Comparison of ENCODE assay signal across 10 cellular contexts in genomic region chr19:29841559-29842367, GRCh38. TPM values are rescaled to one million over a fixed set of nuclear protein-coding genes. Genes with fewer than 3 reads are reported as not detected.
A peak's percentile ranks its signal among the peaks of the same experiment; 100 is the strongest.
DNase-seq lines count a peak whose midpoint lies in the region; ATAC-seq and TF ChIP-seq lines count a peak whose summit lies in the region.
"Had no signal": no experiment of that assay in that cellular context is flagged by ENCODE, and none has a peak within 500 bp of the region (broad histone marks: within the 10 kb centered on the region; RNA-seq: fewer than 3 reads in every experiment).

No MANE protein-coding gene starts in this region.

- no peaks in the 10 kb centered on the region for H3K9me3 Mint-ChIP-seq in endodermal cell

- intact Hi-C loops in left colon (cut with DNase I, micrococcal nuclease) = no loop called here

- WGBS in endodermal cell (ENCODE audit: insufficient coverage in 1 of 2, insufficient read length in 1 of 2), 2 experiments = 83 to 87% methylated on average over 4 to 10 of the region's 10 CpGs

- peaks cover 22% of the 10 kb centered on the region for H3K27me3 Mint-ChIP-seq in endodermal cell (ENCODE audit: insufficient read depth)

- ATAC-seq in left colon (no peak), HG02970 (IDR thresholded peaks at IDR 0.05; ENCODE audit: low FRiP score, unreplicated experiment) (no peak)

- H3K27ac ChIP-seq in endodermal cell (ENCODE audit: low read depth, low read length) = no peak overlapping the region

- DNase-seq in NOMO-1 treated with DMSO at 0.1 percent for 48 hours (lab: John Stamatoyannopoulos, UW; ENCODE audit: unreplicated experiment) (peak; percentile 3), NOMO-1 treated with dmso at 0.1 percent for 144 hours (lab: John Stamatoyannopoulos, UW; ENCODE audit: unreplicated experiment) (no peak), NCI-H226 (peak; percentile 50), endodermal cell (peak; percentile 82), retinal pigment epithelial cell (ENCODE audit: low read depth) (peak; percentile 63), left colon (no peak)
- no peak for DNase-seq in stimulated activated CD4-positive, alpha-beta T cell treated with anti-CD3 and anti-CD28 coated beads, Interleukin-12 subunit alpha, Interleukin-12 subunit beta, amount 100 ng/mL, for 4 hours
- DNase-seq: AML-193 had no signal

- H3K4me3 ChIP-seq in endodermal cell (ENCODE audit: low read length) (no peak overlapping the region), retinal pigment epithelial cell (ENCODE audit: low read length) (no peak overlapping the region)

- H3K4me3 Mint-ChIP-seq in endodermal cell = no peak overlapping the region

- H3K36me3 Mint-ChIP-seq in endodermal cell (ENCODE audit: low read depth) = no peaks in the 10 kb centered on the region

- H3K4me1 Mint-ChIP-seq in endodermal cell = peaks cover 6% of the 10 kb centered on the region

- H3K36me3 ChIP-seq in endodermal cell (ENCODE audit: control insufficient read depth, insufficient read depth, low read length) = no peaks in the 10 kb centered on the region

- no peak overlapping the region for H3K27ac Mint-ChIP-seq in endodermal cell
- H3K27ac Mint-ChIP-seq: progenitor cell of endocrine pancreas had no signal

- no peaks in the 10 kb centered on the region for H3K9me3 ChIP-seq in endodermal cell (ENCODE audit: control insufficient read depth, low read length)

- no peak for TF ChIP-seq CTCF in endodermal cell (conservative IDR thresholded peaks at IDR 0.05)
- no peak for TF ChIP-seq CTCF in retinal pigment epithelial cell (conservative IDR thresholded peaks at IDR 0.05; ENCODE audit: low read depth, low read length)

- peaks cover 27% of the 10 kb centered on the region for H3K27me3 ChIP-seq in endodermal cell (ENCODE audit: control insufficient read depth, insufficient read depth, low read length, poor library complexity, severe bottlenecking)

- no peaks in the 10 kb centered on the region for H3K4me1 ChIP-seq in endodermal cell (ENCODE audit: control insufficient read depth, insufficient read depth, low read length)

- H3K9ac ChIP-seq in endodermal cell (ENCODE audit: extremely low read depth, low read length, poor library complexity, severe bottlenecking) = no peak overlapping the region

RNA-seq across cellular contexts. Expression of gene CCNE1, which starts 30.0 kb away (rescaled TPM):
- total RNA-seq in endodermal cell = 10 to 100 TPM; 33.3 to 34.9 TPM
- polyA plus RNA-seq in endodermal cell (2013, experiment 1 of 2) = 16.2 TPM
- 15.1 TPM for polyA plus RNA-seq in endodermal cell (2013, experiment 2 of 2)
- 1 to 10 TPM; 4.0 to 4.5 TPM for total RNA-seq in left colon

Comparison
In these comparisons a context has a peak if more than half of its experiments do, and no peak if none do; other contexts are left out.
1. DNase-seq: peak in NOMO-1 treated with DMSO at 0.1 percent for 48 hours (single experiment), NCI-H226 (single experiment), endodermal cell (single experiment) and retinal pigment epithelial cell (single experiment); none in NOMO-1 treated with dmso at 0.1 percent for 144 hours (single experiment), stimulated activated CD4-positive, alpha-beta T cell treated with anti-CD3 and anti-CD28 coated beads, Interleukin-12 subunit alpha, Interleukin-12 subunit beta, amount 100 ng/mL, for 4 hours (single experiment) and left colon (0 of 2).
2. RNA of gene CCNE1, which starts 30.0 kb away (total RNA-seq): 33.3 to 34.9 TPM in endodermal cell; 4.0 to 4.5 TPM in left colon; every median in the first group is over 4 times any median in the second.